ENCODE assay signal across 11 cellular contexts in genomic region chr16:640614-641013, GRCh38. TPM values are rescaled to one million over a fixed set of nuclear protein-coding genes. Genes with fewer than 3 reads are reported as not detected.
DNase-seq lines count a peak whose midpoint lies in the region; ATAC-seq, FAIRE-seq and TF ChIP-seq lines count a peak whose summit lies in the region.
"Had no signal": no experiment of that assay in that cellular context is flagged by ENCODE, and none has a peak within 500 bp of the region (broad histone marks: within the 10 kb centered on the region; RNA-seq: fewer than 3 reads in every experiment).

No MANE protein-coding gene starts in this region.

- POLR2A ChIA-PET in HepG2 (lab: Yijun Ruan, JAX) = no interaction called here

- peaks cover 6% of the 10 kb centered on the region for H3K4me1 Mint-ChIP-seq in activated T-helper 2 cell treated with anti-CD3 and anti-CD28 coated beads, Interferon-gamma antibody, Interleukin-2, Interleukin-4, amounts not matched to agents 10 μg/mL and 5 μg/mL and 100 μg/mL, durations not matched to agents 14 hours and 24 hours and 36 hours (ENCODE audit: low read depth)

- TF ChIP-seq POLR2A in HepG2 (IDR thresholded peaks at IDR 0.05; ENCODE audit: insufficient read depth in 1 of 2, low read depth in 2 of 2, low read length in 2 of 2) (no peak), right lobe of liver (IDR thresholded peaks at IDR 0.05) (no peak), erythroblast (IDR thresholded peaks at IDR 0.05; ENCODE audit: low read length) (no peak)

- in situ Hi-C loops in HepG2 (cut with HindIII; ENCODE audit: extremely low pct_ligation_motif_present, low pct_unique_long_range_greater_than_20kb) = no loop called here

- H3K9me3 Mint-ChIP-seq in activated T-helper 2 cell treated with anti-CD3 and anti-CD28 coated beads, Interferon-gamma antibody, Interleukin-2, Interleukin-4, amounts not matched to agents 10 μg/mL and 5 μg/mL and 100 μg/mL, durations not matched to agents 14 hours and 24 hours and 36 hours = no peaks in the 10 kb centered on the region

- ATAC-seq in HepG2 = no peak
- no peak for ATAC-seq in right lobe of liver
- ATAC-seq in GM18511 (IDR thresholded peaks at IDR 0.05; ENCODE audit: unreplicated experiment) = no peak
- ATAC-seq: left ventricle myocardium superior had no signal

- H3K27ac ChIP-seq in HepG2 (ENCODE audit: extremely low read length, insufficient read depth, low read length) (no peak overlapping the region), right lobe of liver (no peak overlapping the region)

- peaks cover 23% of the 10 kb centered on the region for H3K79me2 ChIP-seq in HepG2 (ENCODE audit: insufficient read depth, low read length)

- DNase-seq in HepG2 (ENCODE audit: low spot score) (no peak), right lobe of liver (no peak), SKM-1 treated with dmso at 0.1 percent for 144 hours (lab: John Stamatoyannopoulos, UW; ENCODE audit: unreplicated experiment) (no peak), erythroblast (lab: John Stamatoyannopoulos, UW) (no peak), C1 segment of cervical spinal cord (lab: John Stamatoyannopoulos, UW) (no peak)
- DNase-seq in activated T-helper 2 cell treated with anti-CD3 and anti-CD28 coated beads, Interferon-gamma antibody, Interleukin-2, Interleukin-4, amounts not matched to agents 10 μg/mL and 5 μg/mL and 100 μg/mL, durations not matched to agents 14 hours and 24 hours and 36 hours (ENCODE audit: low spot score) = no peak
- DNase-seq: left ventricle myocardium superior, NCI-H2171 had no signal

- H3K4me2 ChIP-seq in HepG2 (ENCODE audit: low read depth, low read length) = peak overlapping the region; percentile 98; the same call in 1 of the 2 replicates

- H3K36me3 ChIP-seq in HepG2 (replicated peaks in 1 of 2; ENCODE audit: control insufficient read depth in 1 of 2, insufficient read depth in 2 of 2, low read length in 2 of 2) (no peaks in the 10 kb centered on the region), right lobe of liver (no peaks in the 10 kb centered on the region), mucosa of stomach (ENCODE audit: control insufficient read depth, insufficient read depth, low read length) (no peaks in the 10 kb centered on the region)

- no peak for TF ChIP-seq EP300 in HepG2 (IDR thresholded peaks at IDR 0.05; ENCODE audit: low read depth in 2 of 2, low read length in 2 of 2)
- TF ChIP-seq EP300 in HepG2 (CRISPR knock-in tag; IDR thresholded peaks at IDR 0.05; ENCODE audit: borderline replicate concordance) = no peak

- TF ChIP-seq RAD21 in HepG2 (CRISPR knock-in tag; IDR thresholded peaks at IDR 0.05) = no peak

- H3K4me3 Mint-ChIP-seq in activated T-helper 2 cell treated with anti-CD3 and anti-CD28 coated beads, Interferon-gamma antibody, Interleukin-2, Interleukin-4, amounts not matched to agents 10 μg/mL and 5 μg/mL and 100 μg/mL, durations not matched to agents 14 hours and 24 hours and 36 hours (ENCODE audit: low read depth) = peak overlapping the region; percentile 72

- H2AFZ ChIP-seq in HepG2 (ENCODE audit: low read length) = no peak overlapping the region

- 66% methylated on average over 3 of the region's 5 CpGs for WGBS in HepG2 (ENCODE audit: low lambda C conversion rate)
- no CpG with 5 or more reads among the region's 5 CpGs for WGBS in right lobe of liver (ENCODE audit: insufficient coverage, low coverage, low lambda C conversion rate, missing lambda C conversion rate)

- H4K20me1 ChIP-seq in HepG2 (ENCODE audit: insufficient read depth, low read length) = peaks cover 4% of the 10 kb centered on the region; the same call in 1 of the 2 replicates

- intact Hi-C loops in HepG2 (cut with micrococcal nuclease; ENCODE audit: unreplicated experiment) = loop anchor here (10.0 kb wide), 1 partner anchor 56 kb away; no protein-coding TSS in a partner anchor
- intact Hi-C loops in right lobe of liver (cut with DNase I) = no loop called here
- intact Hi-C loops in activated T-helper 2 cell treated with anti-CD3 and anti-CD28 coated beads, Interferon-gamma antibody, Interleukin-2, Interleukin-4, amounts not matched to agents 10 μg/mL and 5 μg/mL and 100 μg/mL, durations not matched to agents 14 hours and 24 hours and 36 hours (cut with micrococcal nuclease) = loop anchor here (1.0 to 10.0 kb wide), 2 partner anchors 9 to 974 kb away; partner anchors contain the start of genes CRAMP1, IFT140 and WDR90

- no peak for FAIRE-seq in HepG2 (lab: Jason Lieb, UNC)

- no TSS peak for BruUV-seq in HepG2 (replicated peaks; lab: Mats Ljungman, UMichigan)

- no peak overlapping the region for H3K27ac Mint-ChIP-seq in activated T-helper 2 cell treated with anti-CD3 and anti-CD28 coated beads, Interferon-gamma antibody, Interleukin-2, Interleukin-4, amounts not matched to agents 10 μg/mL and 5 μg/mL and 100 μg/mL, durations not matched to agents 14 hours and 24 hours and 36 hours

- H3K4me1 ChIP-seq in HepG2 (ENCODE audit: insufficient read depth, low read length) = peaks cover 54% of the 10 kb centered on the region
- H3K4me1 ChIP-seq in right lobe of liver = peaks cover 0 to 34% (median 2%) of the 10 kb centered on the region in 4 donors
- H3K4me1 ChIP-seq in mucosa of stomach (ENCODE audit: control insufficient read depth, insufficient read depth, low read length) = peaks cover 48% of the 10 kb centered on the region

- H3K36me3 Mint-ChIP-seq in activated T-helper 2 cell treated with anti-CD3 and anti-CD28 coated beads, Interferon-gamma antibody, Interleukin-2, Interleukin-4, amounts not matched to agents 10 μg/mL and 5 μg/mL and 100 μg/mL, durations not matched to agents 14 hours and 24 hours and 36 hours (ENCODE audit: low read depth) = peaks cover 15% of the 10 kb centered on the region

- no peak for TF ChIP-seq CTCF in HepG2 (CRISPR knock-in tag; IDR thresholded peaks at IDR 0.05)
- TF ChIP-seq CTCF in right lobe of liver (IDR thresholded peaks at IDR 0.05) = no peak

- H3K9me3 ChIP-seq in HepG2 (ENCODE audit: low read length) (no peaks in the 10 kb centered on the region), right lobe of liver (no peaks in the 10 kb centered on the region), mucosa of stomach (ENCODE audit: control insufficient read depth, low read length) (no peaks in the 10 kb centered on the region)

- CTCF ChIA-PET in HepG2 (lab: Yijun Ruan, JAX; ENCODE audit: low intra/inter-chr PET ratio, low total read pairs) = no interaction called here

- H3K9ac ChIP-seq in HepG2 (ENCODE audit: insufficient read depth, low read depth, low read length) = peak overlapping the region; percentile 94
- H3K9ac ChIP-seq in mucosa of stomach (ENCODE audit: low read length) = peak overlapping the region; percentile 91

- H3K4me3 ChIP-seq in HepG2 (replicated peaks in 1 of 3; ENCODE audit: insufficient read depth in 1 of 3, low read depth in 2 of 3, low read length in 3 of 3) = peak overlapping the region; percentile 59 to 89 (median 82); a peak in 4 of 6 replicates
- no peak overlapping the region for H3K4me3 ChIP-seq in right lobe of liver
- no peak overlapping the region for H3K4me3 ChIP-seq in mucosa of stomach (ENCODE audit: low read length)

- H3K27me3 Mint-ChIP-seq in activated T-helper 2 cell treated with anti-CD3 and anti-CD28 coated beads, Interferon-gamma antibody, Interleukin-2, Interleukin-4, amounts not matched to agents 10 μg/mL and 5 μg/mL and 100 μg/mL, durations not matched to agents 14 hours and 24 hours and 36 hours (ENCODE audit: low read depth) = no peaks in the 10 kb centered on the region

- no peaks in the 10 kb centered on the region for H3K27me3 ChIP-seq in HepG2 (ENCODE audit: control insufficient read depth in 1 of 2, insufficient read depth in 2 of 2, low read length in 2 of 2)
- no peaks in the 10 kb centered on the region for H3K27me3 ChIP-seq in right lobe of liver
- no peaks in the 10 kb centered on the region for H3K27me3 ChIP-seq in mucosa of stomach (ENCODE audit: control insufficient read depth, insufficient read depth, low read length)

RNA-seq across cellular contexts. Expression of gene MCRIP2, which starts 1.0 kb away (rescaled TPM):
- total RNA-seq in HepG2 (2016; rRNA removed; fragmentation: Illumina TruSeq; extraction: Trizol) = 54.6 and 76.7 TPM in 2 replicates
- 213 and 245 TPM in 2 replicates for total RNA-seq in HepG2 (2016; cell fraction: cytosol; rRNA removed; fragmentation: Illumina TruSeq; extraction: Trizol; ENCODE audit: low read depth)
- total RNA-seq in HepG2 (2016; cell fraction: insoluble cytoplasmic fraction; rRNA removed; fragmentation: Illumina TruSeq; extraction: Trizol) = 53.9 and 78.9 TPM in 2 replicates
- 142 and 185 TPM in 2 replicates for total RNA-seq in HepG2 (2016; cell fraction: membrane; rRNA removed; fragmentation: Illumina TruSeq; extraction: Trizol)
- total RNA-seq in HepG2 (2016; cell fraction: nucleus; rRNA removed; fragmentation: Illumina TruSeq; extraction: Trizol) = 43.6 and 55.4 TPM in 2 replicates
- polyA plus RNA-seq in HepG2 (2011; rRNA removed) = 39.6 and 50.7 TPM in 2 replicates
- polyA plus RNA-seq in HepG2 (2011; cell fraction: cytosol; rRNA removed) = 28.2 and 61.1 TPM in 2 replicates
- 96.2 and 105 TPM in 2 replicates for polyA plus RNA-seq in HepG2 (2011; cell fraction: nucleus; rRNA removed)
- polyA plus RNA-seq in HepG2 (2012) = 16.1 and 33.3 TPM in 2 replicates
- 190 and 204 TPM in 2 replicates for polyA plus RNA-seq in HepG2 (2016; cell fraction: cytosol; fragmentation: Illumina TruSeq; extraction: Trizol; ENCODE audit: low read depth)
- polyA plus RNA-seq in HepG2 (2016; cell fraction: insoluble cytoplasmic fraction; fragmentation: Illumina TruSeq; extraction: Trizol; ENCODE audit: low read depth) = 37.1 and 43.7 TPM in 2 replicates
- 110 and 119 TPM in 2 replicates for polyA plus RNA-seq in HepG2 (2016; cell fraction: membrane; fragmentation: Illumina TruSeq; extraction: Trizol; ENCODE audit: low read depth)
- polyA plus RNA-seq in HepG2 (2016; cell fraction: nucleus; fragmentation: Illumina TruSeq; extraction: Trizol; ENCODE audit: insufficient read depth, low read depth) = 85.1 and 93.5 TPM in 2 replicates
- polyA minus RNA-seq in HepG2 (2011; rRNA and poly(A)+ RNA removed; ENCODE audit: low replicate concordance) = 21.1 and 22.3 TPM in 2 replicates
- polyA minus RNA-seq in HepG2 (2011; cell fraction: cytosol; rRNA and poly(A)+ RNA removed) = 13.8 and 16.0 TPM in 2 replicates
- 14.9 and 18.2 TPM in 2 replicates for polyA minus RNA-seq in HepG2 (2011; cell fraction: nucleus; rRNA and poly(A)+ RNA removed)
- 100 to 1,000 TPM in 2 of 6 experiments, 10 to 100 TPM in 4; 48.8 to 130 (median 76.7) TPM for total RNA-seq in right lobe of liver
- 62.6 and 63.1 TPM in 2 replicates for total RNA-seq in activated T-helper 2 cell treated with anti-CD3 and anti-CD28 coated beads, Interferon-gamma antibody, Interleukin-2, Interleukin-4, amounts not matched to agents 10 μg/mL and 5 μg/mL and 100 μg/mL, durations not matched to agents 14 hours and 24 hours and 36 hours

RNA-seq across cellular contexts. Expression of gene METTL26, which starts 4.5 kb away (rescaled TPM):
- total RNA-seq in HepG2 (2016; rRNA removed; fragmentation: Illumina TruSeq; extraction: Trizol) (70.1 and 75.1 TPM in 2 replicates), right lobe of liver (100 to 1,000 TPM in 1 of 6 experiments, 10 to 100 TPM in 5; 22.7 to 126 (median 32.6) TPM)
- total RNA-seq in HepG2 (2016; cell fraction: cytosol; rRNA removed; fragmentation: Illumina TruSeq; extraction: Trizol; ENCODE audit: low read depth) = 106 and 145 TPM in 2 replicates
- total RNA-seq in HepG2 (2016; cell fraction: insoluble cytoplasmic fraction; rRNA removed; fragmentation: Illumina TruSeq; extraction: Trizol) = 72.6 and 72.8 TPM in 2 replicates
- 85.6 and 121 TPM in 2 replicates for total RNA-seq in HepG2 (2016; cell fraction: membrane; rRNA removed; fragmentation: Illumina TruSeq; extraction: Trizol)
- 25.9 and 26.1 TPM in 2 replicates for total RNA-seq in HepG2 (2016; cell fraction: nucleus; rRNA removed; fragmentation: Illumina TruSeq; extraction: Trizol)
- 65.5 and 65.8 TPM in 2 replicates for polyA plus RNA-seq in HepG2 (2011; rRNA removed)
- 61.3 and 112 TPM in 2 replicates for polyA plus RNA-seq in HepG2 (2011; cell fraction: cytosol; rRNA removed)
- 121 and 152 TPM in 2 replicates for polyA plus RNA-seq in HepG2 (2011; cell fraction: nucleus; rRNA removed)
- 40.7 and 43.0 TPM in 2 replicates for polyA plus RNA-seq in HepG2 (2012)
- 158 and 183 TPM in 2 replicates for polyA plus RNA-seq in HepG2 (2016; cell fraction: cytosol; fragmentation: Illumina TruSeq; extraction: Trizol; ENCODE audit: low read depth)
- polyA plus RNA-seq in HepG2 (2016; cell fraction: insoluble cytoplasmic fraction; fragmentation: Illumina TruSeq; extraction: Trizol; ENCODE audit: low read depth) = 91.6 and 101 TPM in 2 replicates
- 118 and 119 TPM in 2 replicates for polyA plus RNA-seq in HepG2 (2016; cell fraction: membrane; fragmentation: Illumina TruSeq; extraction: Trizol; ENCODE audit: low read depth)
- polyA plus RNA-seq in HepG2 (2016; cell fraction: nucleus; fragmentation: Illumina TruSeq; extraction: Trizol; ENCODE audit: insufficient read depth, low read depth) = 66.7 and 70.0 TPM in 2 replicates
- 66.6 and 95.2 TPM in 2 replicates for polyA minus RNA-seq in HepG2 (2011; rRNA and poly(A)+ RNA removed; ENCODE audit: low replicate concordance)
- 30.0 and 37.0 TPM in 2 replicates for polyA minus RNA-seq in HepG2 (2011; cell fraction: cytosol; rRNA and poly(A)+ RNA removed)
- polyA minus RNA-seq in HepG2 (2011; cell fraction: nucleus; rRNA and poly(A)+ RNA removed) = 15.3 and 23.3 TPM in 2 replicates
- total RNA-seq in activated T-helper 2 cell treated with anti-CD3 and anti-CD28 coated beads, Interferon-gamma antibody, Interleukin-2, Interleukin-4, amounts not matched to agents 10 μg/mL and 5 μg/mL and 100 μg/mL, durations not matched to agents 14 hours and 24 hours and 36 hours = 128 and 131 TPM in 2 replicates

RNA-seq across cellular contexts. Expression of gene WDR90, which starts 8.6 kb away (rescaled TPM):
- 10.2 and 28.9 TPM in 2 replicates for total RNA-seq in HepG2 (2016; rRNA removed; fragmentation: Illumina TruSeq; extraction: Trizol)
- 8.3 and 8.4 TPM in 2 replicates for total RNA-seq in HepG2 (2016; cell fraction: cytosol; rRNA removed; fragmentation: Illumina TruSeq; extraction: Trizol; ENCODE audit: low read depth)
- 10.2 and 31.3 TPM in 2 replicates for total RNA-seq in HepG2 (2016; cell fraction: insoluble cytoplasmic fraction; rRNA removed; fragmentation: Illumina TruSeq; extraction: Trizol)
- total RNA-seq in HepG2 (2016; cell fraction: membrane; rRNA removed; fragmentation: Illumina TruSeq; extraction: Trizol) = 9.7 and 10.7 TPM in 2 replicates
- total RNA-seq in HepG2 (2016; cell fraction: nucleus; rRNA removed; fragmentation: Illumina TruSeq; extraction: Trizol) = 40.6 and 49.4 TPM in 2 replicates
- 11.1 and 14.9 TPM in 2 replicates for polyA plus RNA-seq in HepG2 (2011; rRNA removed)
- polyA plus RNA-seq in HepG2 (2011; cell fraction: cytosol; rRNA removed) = 3.4 and 7.3 TPM in 2 replicates
- 165 and 272 TPM in 2 replicates for polyA plus RNA-seq in HepG2 (2011; cell fraction: nucleus; rRNA removed)
- 8.4 and 11.0 TPM in 2 replicates for polyA plus RNA-seq in HepG2 (2012)
- polyA plus RNA-seq in HepG2 (2016; cell fraction: cytosol; fragmentation: Illumina TruSeq; extraction: Trizol; ENCODE audit: low read depth) = 2.6 and 2.7 TPM in 2 replicates
- 9.7 and 12.6 TPM in 2 replicates for polyA plus RNA-seq in HepG2 (2016; cell fraction: insoluble cytoplasmic fraction; fragmentation: Illumina TruSeq; extraction: Trizol; ENCODE audit: low read depth)
- 5.3 TPM in 2 replicates for polyA plus RNA-seq in HepG2 (2016; cell fraction: membrane; fragmentation: Illumina TruSeq; extraction: Trizol; ENCODE audit: low read depth)
- polyA plus RNA-seq in HepG2 (2016; cell fraction: nucleus; fragmentation: Illumina TruSeq; extraction: Trizol; ENCODE audit: insufficient read depth, low read depth) = 127 and 129 TPM in 2 replicates
- 12.2 and 29.3 TPM in 2 replicates for polyA minus RNA-seq in HepG2 (2011; rRNA and poly(A)+ RNA removed; ENCODE audit: low replicate concordance)
- 3.2 and 14.2 TPM in 2 replicates for polyA minus RNA-seq in HepG2 (2011; cell fraction: cytosol; rRNA and poly(A)+ RNA removed)
- 15.8 and 22.4 TPM in 2 replicates for polyA minus RNA-seq in HepG2 (2011; cell fraction: nucleus; rRNA and poly(A)+ RNA removed)
- total RNA-seq in right lobe of liver = 10 to 100 TPM in 4 of 6 experiments, 1 to 10 TPM in 2; 7.2 to 18.1 (median 11.8) TPM
- total RNA-seq in activated T-helper 2 cell treated with anti-CD3 and anti-CD28 coated beads, Interferon-gamma antibody, Interleukin-2, Interleukin-4, amounts not matched to agents 10 μg/mL and 5 μg/mL and 100 μg/mL, durations not matched to agents 14 hours and 24 hours and 36 hours = 73.7 and 77.2 TPM in 2 replicates

RNA-seq across cellular contexts. Expression of gene WFIKKN1, which starts 9.8 kb away (rescaled TPM):
- total RNA-seq in HepG2 (2016; rRNA removed; fragmentation: Illumina TruSeq; extraction: Trizol) = 2.4 and 4.9 TPM in 2 replicates
- total RNA-seq in HepG2 (2016; cell fraction: cytosol; rRNA removed; fragmentation: Illumina TruSeq; extraction: Trizol; ENCODE audit: low read depth) = 0.61 and 0.88 TPM in 2 replicates
- 2.1 and 4.8 TPM in 2 replicates for total RNA-seq in HepG2 (2016; cell fraction: insoluble cytoplasmic fraction; rRNA removed; fragmentation: Illumina TruSeq; extraction: Trizol)
- total RNA-seq in HepG2 (2016; cell fraction: membrane; rRNA removed; fragmentation: Illumina TruSeq; extraction: Trizol) = 1.1 and 1.8 TPM in 2 replicates
- total RNA-seq in HepG2 (2016; cell fraction: nucleus; rRNA removed; fragmentation: Illumina TruSeq; extraction: Trizol) = 3.0 and 3.4 TPM in 2 replicates
- polyA plus RNA-seq in HepG2 (2011; rRNA removed) = 1.7 and 2.9 TPM in 2 replicates
- 2.6 and 4.2 TPM in 2 replicates for polyA plus RNA-seq in HepG2 (2011; cell fraction: cytosol; rRNA removed)
- polyA plus RNA-seq in HepG2 (2011; cell fraction: nucleus; rRNA removed) = 4.0 and 4.2 TPM in 2 replicates
- 1.7 and 2.2 TPM in 2 replicates for polyA plus RNA-seq in HepG2 (2012)
- 0.58 and 0.66 TPM in 2 replicates for polyA plus RNA-seq in HepG2 (2016; cell fraction: cytosol; fragmentation: Illumina TruSeq; extraction: Trizol; ENCODE audit: low read depth)
- 2.6 and 2.7 TPM in 2 replicates for polyA plus RNA-seq in HepG2 (2016; cell fraction: insoluble cytoplasmic fraction; fragmentation: Illumina TruSeq; extraction: Trizol; ENCODE audit: low read depth)
- 0.93 and 1.1 TPM in 2 replicates for polyA plus RNA-seq in HepG2 (2016; cell fraction: membrane; fragmentation: Illumina TruSeq; extraction: Trizol; ENCODE audit: low read depth)
- 5.9 and 6.7 TPM in 2 replicates for polyA plus RNA-seq in HepG2 (2016; cell fraction: nucleus; fragmentation: Illumina TruSeq; extraction: Trizol; ENCODE audit: insufficient read depth, low read depth)
- 3.9 and 5.4 TPM in 2 replicates for polyA minus RNA-seq in HepG2 (2011; rRNA and poly(A)+ RNA removed; ENCODE audit: low replicate concordance)
- 3.1 and 4.6 TPM in 2 replicates for polyA minus RNA-seq in HepG2 (2011; cell fraction: cytosol; rRNA and poly(A)+ RNA removed)
- 1.0 and 1.7 TPM in 2 replicates for polyA minus RNA-seq in HepG2 (2011; cell fraction: nucleus; rRNA and poly(A)+ RNA removed)
- total RNA-seq in right lobe of liver = under 1 TPM; 0.43 to 0.70 (median 0.56) TPM
- total RNA-seq in activated T-helper 2 cell treated with anti-CD3 and anti-CD28 coated beads, Interferon-gamma antibody, Interleukin-2, Interleukin-4, amounts not matched to agents 10 μg/mL and 5 μg/mL and 100 μg/mL, durations not matched to agents 14 hours and 24 hours and 36 hours = 0.32 and 0.57 TPM in 2 replicates
- polyA plus RNA-seq: fibroblast of lung had no signal

RNA-seq across cellular contexts. Expression of gene RHOT2, which starts 27.3 kb away (rescaled TPM):
- 34.1 and 63.6 TPM in 2 replicates for total RNA-seq in HepG2 (2016; rRNA removed; fragmentation: Illumina TruSeq; extraction: Trizol)
- total RNA-seq in HepG2 (2016; cell fraction: cytosol; rRNA removed; fragmentation: Illumina TruSeq; extraction: Trizol; ENCODE audit: low read depth) = 17.1 and 18.2 TPM in 2 replicates
- 29.4 and 68.9 TPM in 2 replicates for total RNA-seq in HepG2 (2016; cell fraction: insoluble cytoplasmic fraction; rRNA removed; fragmentation: Illumina TruSeq; extraction: Trizol)
- total RNA-seq in HepG2 (2016; cell fraction: membrane; rRNA removed; fragmentation: Illumina TruSeq; extraction: Trizol) = 23.2 and 28.4 TPM in 2 replicates
- total RNA-seq in HepG2 (2016; cell fraction: nucleus; rRNA removed; fragmentation: Illumina TruSeq; extraction: Trizol) = 78.3 and 79.1 TPM in 2 replicates
- 76.9 and 104 TPM in 2 replicates for polyA plus RNA-seq in HepG2 (2011; rRNA removed)
- 24.1 and 52.3 TPM in 2 replicates for polyA plus RNA-seq in HepG2 (2011; cell fraction: cytosol; rRNA removed)
- 959 and 1,318 TPM in 2 replicates for polyA plus RNA-seq in HepG2 (2011; cell fraction: nucleus; rRNA removed)
- 36.6 and 59.1 TPM in 2 replicates for polyA plus RNA-seq in HepG2 (2012)
- 14.1 and 16.7 TPM in 2 replicates for polyA plus RNA-seq in HepG2 (2016; cell fraction: cytosol; fragmentation: Illumina TruSeq; extraction: Trizol; ENCODE audit: low read depth)
- 34.3 and 41.8 TPM in 2 replicates for polyA plus RNA-seq in HepG2 (2016; cell fraction: insoluble cytoplasmic fraction; fragmentation: Illumina TruSeq; extraction: Trizol; ENCODE audit: low read depth)
- 19.1 and 22.6 TPM in 2 replicates for polyA plus RNA-seq in HepG2 (2016; cell fraction: membrane; fragmentation: Illumina TruSeq; extraction: Trizol; ENCODE audit: low read depth)
- 215 and 253 TPM in 2 replicates for polyA plus RNA-seq in HepG2 (2016; cell fraction: nucleus; fragmentation: Illumina TruSeq; extraction: Trizol; ENCODE audit: insufficient read depth, low read depth)
- 36.6 and 76.1 TPM in 2 replicates for polyA minus RNA-seq in HepG2 (2011; rRNA and poly(A)+ RNA removed; ENCODE audit: low replicate concordance)
- 23.0 and 32.0 TPM in 2 replicates for polyA minus RNA-seq in HepG2 (2011; cell fraction: cytosol; rRNA and poly(A)+ RNA removed)
- polyA minus RNA-seq in HepG2 (2011; cell fraction: nucleus; rRNA and poly(A)+ RNA removed) = 71.6 and 76.3 TPM in 2 replicates
- 10 to 100 TPM; 28.5 to 44.8 (median 40.3) TPM for total RNA-seq in right lobe of liver
- total RNA-seq in activated T-helper 2 cell treated with anti-CD3 and anti-CD28 coated beads, Interferon-gamma antibody, Interleukin-2, Interleukin-4, amounts not matched to agents 10 μg/mL and 5 μg/mL and 100 μg/mL, durations not matched to agents 14 hours and 24 hours and 36 hours = 156 and 158 TPM in 2 replicates

Comparison
In these comparisons a context has a peak if more than half of its experiments do, and no peak if none do; other contexts are left out.
1. H3K4me3 ChIP-seq: peak in HepG2 (3 of 3); none in right lobe of liver (0 of 3) and mucosa of stomach (single experiment).
2. intact Hi-C loops: an anchor here in HepG2 (10.0 kb wide) and activated T-helper 2 cell treated with anti-CD3 and anti-CD28 coated beads, Interferon-gamma antibody, Interleukin-2, Interleukin-4, amounts not matched to agents 10 μg/mL and 5 μg/mL and 100 μg/mL, durations not matched to agents 14 hours and 24 hours and 36 hours (1.0 to 10.0 kb wide); none called in right lobe of liver.